11 cellular contexts compared by ENCODE assay signal in genomic region chr12:58916153-58916709, GRCh38. TPM values are rescaled to one million over a fixed set of nuclear protein-coding genes. Genes with fewer than 3 reads are reported as not detected.
DNase-seq lines count a peak whose midpoint lies in the region; ATAC-seq and TF ChIP-seq lines count a peak whose summit lies in the region.
"Had no signal": no experiment of that assay in that cellular context is flagged by ENCODE, and none has a peak within 500 bp of the region (broad histone marks: within the 10 kb centered on the region; RNA-seq: fewer than 3 reads in every experiment).

No MANE protein-coding gene starts in this region.

- peaks cover 0 to 2% of the 10 kb centered on the region in 2 experiments for H3K36me3 ChIP-seq in trophoblast cell (ENCODE audit: control insufficient read depth in 1 of 2, insufficient read depth in 2 of 2, low read length in 2 of 2)
- H3K36me3 ChIP-seq: adrenal gland had no signal

- no peak overlapping the region for H4K12ac ChIP-seq in trophoblast cell (ENCODE audit: low read depth, low read length)

- peaks cover 9% of the 10 kb centered on the region for H3K79me1 ChIP-seq in trophoblast cell (ENCODE audit: low read length)

- H3K36me3 Mint-ChIP-seq in activated T-helper 2 cell treated with anti-CD3 and anti-CD28 coated beads, Interferon-gamma antibody, Interleukin-2, Interleukin-4, amounts not matched to agents 10 μg/mL and 5 μg/mL and 100 μg/mL, durations not matched to agents 14 hours and 24 hours and 36 hours (ENCODE audit: low read depth): no peaks in the 10 kb centered on the region
- H3K36me3 Mint-ChIP-seq: naive B cell had no signal

- no peak overlapping the region for H2BK12ac ChIP-seq in trophoblast cell (ENCODE audit: low read length)

- H4K8ac ChIP-seq in trophoblast cell (ENCODE audit: low read depth, low read length): no peak overlapping the region

- no peaks in the 10 kb centered on the region for H3K9me3 Mint-ChIP-seq in activated T-helper 2 cell treated with anti-CD3 and anti-CD28 coated beads, Interferon-gamma antibody, Interleukin-2, Interleukin-4, amounts not matched to agents 10 μg/mL and 5 μg/mL and 100 μg/mL, durations not matched to agents 14 hours and 24 hours and 36 hours

- no peak overlapping the region for H3K14ac ChIP-seq in trophoblast cell (ENCODE audit: low read length)

- no peak overlapping the region for H3K9ac ChIP-seq in trophoblast cell (ENCODE audit: low read length)

- H2AFZ ChIP-seq in trophoblast cell (ENCODE audit: insufficient read depth, low read length, poor library complexity): no peak overlapping the region

- ATAC-seq in GM21737 (IDR thresholded peaks at IDR 0.05; ENCODE audit: unreplicated experiment): no peak
- no peak for ATAC-seq in GM21526 (IDR thresholded peaks at IDR 0.05; ENCODE audit: low FRiP score, unreplicated experiment)
- ATAC-seq: SK-N-SH treated with all-trans-retinoic acid at 6 μM for 48 hours had no signal

- H3K9me3 ChIP-seq in AG04450 (ENCODE audit: control insufficient read depth, insufficient read depth, low read length) (peaks cover 3% of the 10 kb centered on the region; the same call in 1 of the 2 replicates), trophoblast cell (ENCODE audit: insufficient read depth, low read depth, low read length) (no peaks in the 10 kb centered on the region)
- H3K9me3 ChIP-seq: adrenal gland had no signal

- no peak overlapping the region for H3K27ac Mint-ChIP-seq in activated T-helper 2 cell treated with anti-CD3 and anti-CD28 coated beads, Interferon-gamma antibody, Interleukin-2, Interleukin-4, amounts not matched to agents 10 μg/mL and 5 μg/mL and 100 μg/mL, durations not matched to agents 14 hours and 24 hours and 36 hours
- H3K27ac Mint-ChIP-seq: naive B cell had no signal

- H3K4me3 ChIP-seq in AG04450 (ENCODE audit: low read depth, low read length) (peak overlapping the region; percentile 75), WI38 (ENCODE audit: low read depth, low read length) (peak overlapping the region; percentile 97), foreskin fibroblast (ENCODE audit: low read depth in 1 of 2, low read length in 2 of 2) (peak overlapping the region; percentile 69 to 94), trophoblast cell (ENCODE audit: low read depth, low read length) (no peak overlapping the region)

- intact Hi-C loops in activated T-helper 2 cell treated with anti-CD3 and anti-CD28 coated beads, Interferon-gamma antibody, Interleukin-2, Interleukin-4, amounts not matched to agents 10 μg/mL and 5 μg/mL and 100 μg/mL, durations not matched to agents 14 hours and 24 hours and 36 hours (cut with micrococcal nuclease): no loop called here

- H3K4me1 Mint-ChIP-seq in activated T-helper 2 cell treated with anti-CD3 and anti-CD28 coated beads, Interferon-gamma antibody, Interleukin-2, Interleukin-4, amounts not matched to agents 10 μg/mL and 5 μg/mL and 100 μg/mL, durations not matched to agents 14 hours and 24 hours and 36 hours (ENCODE audit: low read depth): peaks cover 4% of the 10 kb centered on the region

- no peak overlapping the region for H2AK5ac ChIP-seq in trophoblast cell (ENCODE audit: low read length)

- POLR2A ChIA-PET in AG04450 (lab: Yijun Ruan, JAX): interaction anchor here (2.3 kb wide), 1 partner anchor 125 kb away, joined by 11 read pairs; no protein-coding TSS in a partner anchor

- no CpG with 5 or more reads among the region's 2 CpGs for WGBS in trophoblast cell (ENCODE audit: extremely low coverage, insufficient coverage, insufficient read length)

- no peak overlapping the region for H3K23ac ChIP-seq in trophoblast cell (ENCODE audit: low read length)

- H3K4me1 ChIP-seq in trophoblast cell (ENCODE audit: control insufficient read depth in 1 of 2, insufficient read depth in 2 of 2, low read length in 2 of 2): peaks cover 0 to 1% of the 10 kb centered on the region in 2 experiments

- H3K27me3 ChIP-seq in AG04450 (ENCODE audit: control insufficient read depth, insufficient read depth, low read length) (no peaks in the 10 kb centered on the region), trophoblast cell (ENCODE audit: insufficient read depth, low read length) (no peaks in the 10 kb centered on the region)
- H3K27me3 ChIP-seq: adrenal gland had no signal

- TF ChIP-seq CTCF in AG04450 (IDR thresholded peaks at IDR 0.05; ENCODE audit: low read depth, low read length) (no peak), WI38 (IDR thresholded peaks at IDR 0.05; ENCODE audit: low read depth, low read length) (no peak), foreskin fibroblast (IDR thresholded peaks at IDR 0.05; ENCODE audit: low read depth, low read length) (no peak)

- peaks cover 26% of the 10 kb centered on the region for H3K27me3 Mint-ChIP-seq in activated T-helper 2 cell treated with anti-CD3 and anti-CD28 coated beads, Interferon-gamma antibody, Interleukin-2, Interleukin-4, amounts not matched to agents 10 μg/mL and 5 μg/mL and 100 μg/mL, durations not matched to agents 14 hours and 24 hours and 36 hours (ENCODE audit: low read depth)

- DNase-seq in AG04450 (ENCODE audit: low read depth, low spot score) (no peak), foreskin fibroblast (no peak), trophoblast cell (no peak)
- DNase-seq in activated T-helper 2 cell treated with anti-CD3 and anti-CD28 coated beads, Interferon-gamma antibody, Interleukin-2, Interleukin-4, amounts not matched to agents 10 μg/mL and 5 μg/mL and 100 μg/mL, durations not matched to agents 14 hours and 24 hours and 36 hours (ENCODE audit: low spot score): no peak
- DNase-seq in activated naive CD4-positive, alpha-beta T cell treated with anti-CD3 and anti-CD28 coated beads, Interleukin-2, amount 50 U/mL, for 16 hours: no peak
- DNase-seq: naive B cell had no signal

- H3K18ac ChIP-seq in trophoblast cell (ENCODE audit: low read length): no peak overlapping the region

- no peak overlapping the region for H3K4me2 ChIP-seq in trophoblast cell (ENCODE audit: low read length)

- H3K4me3 Mint-ChIP-seq in activated T-helper 2 cell treated with anti-CD3 and anti-CD28 coated beads, Interferon-gamma antibody, Interleukin-2, Interleukin-4, amounts not matched to agents 10 μg/mL and 5 μg/mL and 100 μg/mL, durations not matched to agents 14 hours and 24 hours and 36 hours (ENCODE audit: low read depth): no peak overlapping the region
- H3K4me3 Mint-ChIP-seq: naive B cell had no signal

- no peak overlapping the region for H4K91ac ChIP-seq in trophoblast cell (ENCODE audit: low read depth, low read length)

- CTCF ChIA-PET in AG04450 (lab: Charles Lee): interaction anchor here (1.3 to 4.8 kb wide), 3 partner anchors 176 to 376 kb away, joined by 4 to 35 read pairs (median 7); no protein-coding TSS in a partner anchor

- no peak overlapping the region for H3K27ac ChIP-seq in AG04450 (ENCODE audit: low read depth, low read length)
- H3K27ac ChIP-seq in trophoblast cell (ENCODE audit: low read depth, low read length): peak overlapping the region; percentile 17

- no peak overlapping the region for H3K4ac ChIP-seq in trophoblast cell (ENCODE audit: low read depth, low read length)

- no peak overlapping the region for H2BK5ac ChIP-seq in trophoblast cell (ENCODE audit: low read depth, low read length, poor library complexity)

- H2BK120ac ChIP-seq in trophoblast cell (ENCODE audit: insufficient read depth, low read length, poor library complexity): no peak overlapping the region

- H3K79me2 ChIP-seq in trophoblast cell (ENCODE audit: control insufficient read depth, insufficient read depth, low read length, poor library complexity): peaks cover 6% of the 10 kb centered on the region

RNA-seq across cellular contexts. Expression of gene LRIG3, which starts 4.1 kb away (rescaled TPM):
- 58.2 and 80.1 TPM in 2 replicates for polyA plus RNA-seq in AG04450 (2011; rRNA removed)
- polyA minus RNA-seq in AG04450 (2011; rRNA and poly(A)+ RNA removed): 186 and 245 TPM in 2 replicates
- 10.2 and 11.3 TPM in 2 replicates for polyA plus RNA-seq in trophoblast cell (2013)
- 0.21 TPM in 2 replicates for total RNA-seq in activated T-helper 2 cell treated with anti-CD3 and anti-CD28 coated beads, Interferon-gamma antibody, Interleukin-2, Interleukin-4, amounts not matched to agents 10 μg/mL and 5 μg/mL and 100 μg/mL, durations not matched to agents 14 hours and 24 hours and 36 hours
